Comparison of ENCODE assay signal across 16 cellular contexts in genomic region chr2:88018077-88018805, GRCh38. TPM values are rescaled to one million over a fixed set of nuclear protein-coding genes. Genes with fewer than 3 reads are reported as not detected.
DNase-seq lines count a peak whose midpoint lies in the region; ATAC-seq and TF ChIP-seq lines count a peak whose summit lies in the region.
"Not testable (repeated sequence)": the region's sequence is repeated elsewhere in the genome, so short reads cannot be mapped to it uniquely, and the experiment has no call there.
"Had no signal": no experiment of that assay in that cellular context is flagged by ENCODE, and none has a peak within 500 bp of the region (broad histone marks: within the 10 kb centered on the region; RNA-seq: fewer than 3 reads in every experiment).

No MANE protein-coding gene starts in this region.

- not testable (repeated sequence) for H3K27me3 Mint-ChIP-seq in CD8-positive, alpha-beta memory T cell; WTC11 (ENCODE audit: low read depth); activated T-helper 2 cell treated with anti-CD3 and anti-CD28 coated beads, Interferon-gamma antibody, Interleukin-2, Interleukin-4, amounts not matched to agents 10 μg/mL and 5 μg/mL and 100 μg/mL, durations not matched to agents 14 hours and 24 hours and 36 hours (ENCODE audit: low read depth); central memory CD8-positive, alpha-beta T cell; memory B cell

- peaks cover 18 to 30% (median 29%) of the 10 kb centered on the region in 3 donors for H3K4me1 Mint-ChIP-seq in CD8-positive, alpha-beta memory T cell
- H3K4me1 Mint-ChIP-seq in WTC11: peaks cover 43% of the 10 kb centered on the region
- H3K4me1 Mint-ChIP-seq in activated T-helper 2 cell treated with anti-CD3 and anti-CD28 coated beads, Interferon-gamma antibody, Interleukin-2, Interleukin-4, amounts not matched to agents 10 μg/mL and 5 μg/mL and 100 μg/mL, durations not matched to agents 14 hours and 24 hours and 36 hours (ENCODE audit: low read depth): peaks cover 14% of the 10 kb centered on the region
- peaks cover 19% of the 10 kb centered on the region for H3K4me1 Mint-ChIP-seq in central memory CD8-positive, alpha-beta T cell
- H3K4me1 Mint-ChIP-seq in memory B cell: peaks cover 18% of the 10 kb centered on the region

- not testable (repeated sequence) for H3K27me3 ChIP-seq in CD8-positive, alpha-beta memory T cell (ENCODE audit: insufficient read depth, low read length, poor library complexity, severe bottlenecking); neuron (ENCODE audit: insufficient read depth, low read length)

- CTCF ChIA-PET in CD8-positive, alpha-beta memory T cell (lab: Charles Lee): interaction anchor here (2.7 kb wide), 1 partner anchor 17 kb away, joined by 8 read pairs; no protein-coding TSS in a partner anchor
- CTCF ChIA-PET in WTC11 (lab: Charles Lee): interaction anchor here (1.4 kb wide), 1 partner anchor 42 kb away, joined by 6 read pairs; no protein-coding TSS in a partner anchor

- POLR2A ChIA-PET in CD8-positive, alpha-beta memory T cell (lab: Charles Lee); WTC11 (lab: Charles Lee): not testable (repeated sequence)

- TF ChIP-seq CTCF in WTC11 (IDR thresholded peaks at IDR 0.05): not testable (repeated sequence)

- not testable (repeated sequence) for ATAC-seq in WTC11; central memory CD8-positive, alpha-beta T cell (replicated peaks; ENCODE audit: extremely low read depth, poor library complexity, severe bottlenecking); memory B cell (ENCODE audit: low read depth)

- H3K27ac Mint-ChIP-seq in CD8-positive, alpha-beta memory T cell: peak overlapping the region in 2 of 8 donors; percentile 96 to 98
- H3K27ac Mint-ChIP-seq in WTC11: peak overlapping the region; percentile 91; the same call in 1 of the 2 replicates
- H3K27ac Mint-ChIP-seq in activated T-helper 2 cell treated with anti-CD3 and anti-CD28 coated beads, Interferon-gamma antibody, Interleukin-2, Interleukin-4, amounts not matched to agents 10 μg/mL and 5 μg/mL and 100 μg/mL, durations not matched to agents 14 hours and 24 hours and 36 hours; memory B cell: not testable (repeated sequence)
- peak overlapping the region; percentile 57 for H3K27ac Mint-ChIP-seq in central memory CD8-positive, alpha-beta T cell (ENCODE audit: low read depth)

- not testable (repeated sequence) for H3K36me3 Mint-ChIP-seq in CD8-positive, alpha-beta memory T cell; WTC11; activated T-helper 2 cell treated with anti-CD3 and anti-CD28 coated beads, Interferon-gamma antibody, Interleukin-2, Interleukin-4, amounts not matched to agents 10 μg/mL and 5 μg/mL and 100 μg/mL, durations not matched to agents 14 hours and 24 hours and 36 hours (ENCODE audit: low read depth); memory B cell
- peaks cover 14% of the 10 kb centered on the region for H3K36me3 Mint-ChIP-seq in central memory CD8-positive, alpha-beta T cell (ENCODE audit: insufficient read depth)

- not testable (repeated sequence) for H3K4me1 ChIP-seq in CD8-positive, alpha-beta memory T cell (ENCODE audit: insufficient read depth, low read length)
- H3K4me1 ChIP-seq in neuron (ENCODE audit: insufficient read depth, low read length): peaks cover 24% of the 10 kb centered on the region

- not testable (repeated sequence) for H3K36me3 ChIP-seq in CD8-positive, alpha-beta memory T cell (ENCODE audit: insufficient read depth, low read length); neuron (ENCODE audit: insufficient read depth, low read length)

- H3K27ac ChIP-seq in CD8-positive, alpha-beta memory T cell (ENCODE audit: low read depth, low read length): not testable (repeated sequence)

- not testable (repeated sequence) for H3K9me3 ChIP-seq in CD8-positive, alpha-beta memory T cell (ENCODE audit: low read length); neuron (ENCODE audit: low read length)

- not testable (repeated sequence) for H3K4me3 ChIP-seq in CD8-positive, alpha-beta memory T cell (ENCODE audit: low read length)
- H3K4me3 ChIP-seq in neuron (ENCODE audit: low read length): peak overlapping the region; percentile 61

- H3K9me3 Mint-ChIP-seq in CD8-positive, alpha-beta memory T cell; WTC11; activated T-helper 2 cell treated with anti-CD3 and anti-CD28 coated beads, Interferon-gamma antibody, Interleukin-2, Interleukin-4, amounts not matched to agents 10 μg/mL and 5 μg/mL and 100 μg/mL, durations not matched to agents 14 hours and 24 hours and 36 hours; central memory CD8-positive, alpha-beta T cell; memory B cell: not testable (repeated sequence)

- H2AFZ ChIP-seq in neuron (ENCODE audit: low read depth, low read length): not testable (repeated sequence)

- intact Hi-C loops in activated T-helper 2 cell treated with anti-CD3 and anti-CD28 coated beads, Interferon-gamma antibody, Interleukin-2, Interleukin-4, amounts not matched to agents 10 μg/mL and 5 μg/mL and 100 μg/mL, durations not matched to agents 14 hours and 24 hours and 36 hours (cut with micrococcal nuclease): not testable (repeated sequence)

- not testable (repeated sequence) for DNase-seq in CD8-positive, alpha-beta memory T cell; WTC11 (ENCODE audit: low spot score); activated T-helper 2 cell treated with anti-CD3 and anti-CD28 coated beads, Interferon-gamma antibody, Interleukin-2, Interleukin-4, amounts not matched to agents 10 μg/mL and 5 μg/mL and 100 μg/mL, durations not matched to agents 14 hours and 24 hours and 36 hours (ENCODE audit: low spot score); central memory CD8-positive, alpha-beta T cell (ENCODE audit: low spot score in 2 of 2); memory B cell (ENCODE audit: low spot score in 2 of 2)
- peak; percentile 67 for DNase-seq in OCI-M1 (lab: John Stamatoyannopoulos, UW)

- H3K4me3 Mint-ChIP-seq in CD8-positive, alpha-beta memory T cell: peak overlapping the region; percentile 89 to 100 (median 99)
- H3K4me3 Mint-ChIP-seq in WTC11 (peak overlapping the region; percentile 95), memory B cell (peak overlapping the region; percentile 98)
- peak overlapping the region; percentile 94 for H3K4me3 Mint-ChIP-seq in activated T-helper 2 cell treated with anti-CD3 and anti-CD28 coated beads, Interferon-gamma antibody, Interleukin-2, Interleukin-4, amounts not matched to agents 10 μg/mL and 5 μg/mL and 100 μg/mL, durations not matched to agents 14 hours and 24 hours and 36 hours (ENCODE audit: low read depth)
- H3K4me3 Mint-ChIP-seq in central memory CD8-positive, alpha-beta T cell: peak overlapping the region; percentile 88

RNA-seq across cellular contexts. Expression of gene RNU2-63P, which starts 1.9 kb away (rescaled TPM):
- 10 to 100 TPM; 35.8 to 42.7 TPM for total RNA-seq in CD8-positive, alpha-beta memory T cell
- not detected for polyA plus RNA-seq in CD8-positive, alpha-beta memory T cell
- total RNA-seq in WTC11 (2021): 2.5 to 7.7 TPM (median 5.2 TPM) in 3 replicates
- total RNA-seq in activated T-helper 2 cell treated with anti-CD3 and anti-CD28 coated beads, Interferon-gamma antibody, Interleukin-2, Interleukin-4, amounts not matched to agents 10 μg/mL and 5 μg/mL and 100 μg/mL, durations not matched to agents 14 hours and 24 hours and 36 hours: 19.7 and 21.6 TPM in 2 replicates
- total RNA-seq: cardiac septum, gastroesophageal sphincter, hepatocyte, transverse colon had no signal
- polyA plus RNA-seq: AG04450, IgD-negative memory B cell, mammary epithelial cell, pancreas, small intestine had no signal

RNA-seq across cellular contexts. Expression of gene KRCC1, which starts 37.3 kb away (rescaled TPM):
- 10 to 100 TPM; 14.1 to 14.8 TPM for total RNA-seq in CD8-positive, alpha-beta memory T cell
- 41.3 TPM for polyA plus RNA-seq in CD8-positive, alpha-beta memory T cell
- total RNA-seq in WTC11 (2021): 7.6 to 9.6 TPM (median 9.3 TPM) in 3 replicates
- 17.5 and 18.7 TPM in 2 replicates for total RNA-seq in activated T-helper 2 cell treated with anti-CD3 and anti-CD28 coated beads, Interferon-gamma antibody, Interleukin-2, Interleukin-4, amounts not matched to agents 10 μg/mL and 5 μg/mL and 100 μg/mL, durations not matched to agents 14 hours and 24 hours and 36 hours

RNA-seq across cellular contexts. Expression of gene SMYD1, which starts 49.4 kb away (rescaled TPM):
- not detected for total RNA-seq in CD8-positive, alpha-beta memory T cell
- not detected for polyA plus RNA-seq in CD8-positive, alpha-beta memory T cell
- not detected in 3 replicates for total RNA-seq in WTC11 (2021)
- not detected in 2 replicates for total RNA-seq in activated T-helper 2 cell treated with anti-CD3 and anti-CD28 coated beads, Interferon-gamma antibody, Interleukin-2, Interleukin-4, amounts not matched to agents 10 μg/mL and 5 μg/mL and 100 μg/mL, durations not matched to agents 14 hours and 24 hours and 36 hours
- total RNA-seq: hepatocyte had no signal
- polyA plus RNA-seq: AG04450, IgD-negative memory B cell, mammary epithelial cell, pancreas had no signal
